ENCODE assay signal across 16 cellular contexts in genomic region chr4:138248058-138248457, GRCh38.
"Had no signal": no experiment of that assay in that cellular context is flagged by ENCODE, and none has a peak within 500 bp of the region (broad histone marks: within the 10 kb centered on the region; RNA-seq: fewer than 3 reads in every experiment).

No MANE protein-coding gene starts in this region.

- H3K36me3 ChIP-seq: colonic mucosa, heart left ventricle, left ventricle myocardium inferior, right atrium auricular region, tibial nerve had no signal

- H3K4me1 ChIP-seq: colonic mucosa, heart left ventricle, left ventricle myocardium inferior, right atrium auricular region, tibial nerve had no signal

- H3K4me3 Mint-ChIP-seq: activated B cell treated with CpG ODN at 0.5 μM for 24 hours; activated CD4-positive, alpha-beta T cell treated with anti-CD3 and anti-CD28 coated beads, Interleukin-2, amount 10 ng/mL, durations not matched to agents 7 days and 5 days; activated naive CD4-positive, alpha-beta T cell treated with anti-CD3 and anti-CD28 coated beads for 36 hours; activated T-helper 17 cell treated with anti-CD3 and anti-CD28 coated beads, Interleukin-2, amount 50 U/mL, for 72 hours; neural crest cell; stimulated activated memory B cell treated with anti-CD40 and anti-IgM and Interleukin-4, amounts not matched to agents 10 μg/mL and 1 μg/mL and 100 μg/mL, for 72 hours; T-helper 17 cell had no signal

- ATAC-seq: activated T-helper 17 cell treated with anti-CD3 and anti-CD28 coated beads, Interleukin-2, amount 50 U/mL, for 72 hours; heart left ventricle; stimulated activated memory B cell treated with anti-CD40 and anti-IgM and Interleukin-4, amounts not matched to agents 10 μg/mL and 1 μg/mL and 100 μg/mL, for 72 hours; T-helper 17 cell had no signal

- H3K27me3 ChIP-seq: colonic mucosa, heart left ventricle, right atrium auricular region, tibial nerve had no signal

- H3K27ac ChIP-seq: colonic mucosa, heart left ventricle, left ventricle myocardium inferior, right atrium auricular region, tibial nerve had no signal

- H3K4me3 ChIP-seq: colonic mucosa, heart left ventricle, left ventricle myocardium inferior, right atrium auricular region, tibial nerve had no signal

- H3K36me3 Mint-ChIP-seq: stimulated activated memory B cell treated with anti-CD40 and anti-IgM and Interleukin-4, amounts not matched to agents 10 μg/mL and 1 μg/mL and 100 μg/mL, for 72 hours had no signal

- H3K4me1 Mint-ChIP-seq: activated B cell treated with CpG ODN at 0.5 μM for 24 hours; activated T-helper 17 cell treated with anti-CD3 and anti-CD28 coated beads, Interleukin-2, amount 50 U/mL, for 72 hours; stimulated activated memory B cell treated with anti-CD40 and anti-IgM and Interleukin-4, amounts not matched to agents 10 μg/mL and 1 μg/mL and 100 μg/mL, for 72 hours; T-helper 17 cell had no signal

- H3K9me3 ChIP-seq: colonic mucosa, heart left ventricle, left ventricle myocardium inferior, right atrium auricular region, tibial nerve had no signal

- H3K9me3 Mint-ChIP-seq: activated B cell treated with CpG ODN at 0.5 μM for 24 hours; activated CD4-positive, alpha-beta T cell treated with anti-CD3 and anti-CD28 coated beads, Interleukin-2, amount 10 ng/mL, durations not matched to agents 7 days and 5 days; activated naive CD4-positive, alpha-beta T cell treated with anti-CD3 and anti-CD28 coated beads for 36 hours; activated T-helper 17 cell treated with anti-CD3 and anti-CD28 coated beads, Interleukin-2, amount 50 U/mL, for 72 hours; neural crest cell; stimulated activated memory B cell treated with anti-CD40 and anti-IgM and Interleukin-4, amounts not matched to agents 10 μg/mL and 1 μg/mL and 100 μg/mL, for 72 hours had no signal

- DNase-seq: activated B cell treated with CpG ODN at 0.5 μM for 24 hours; activated CD4-positive, alpha-beta T cell treated with anti-CD3 and anti-CD28 coated beads, Interleukin-2, amount 10 ng/mL, durations not matched to agents 7 days and 5 days; activated naive CD4-positive, alpha-beta T cell treated with anti-CD3 and anti-CD28 coated beads for 36 hours; activated T-cell treated with anti-CD3 and anti-CD28 coated beads for 4 hours; colonic mucosa; effector CD4-positive, alpha-beta T cell; heart left ventricle; islet precursor cell; left ventricle myocardium inferior; small intestine; T-helper 17 cell had no signal

- H3K27me3 Mint-ChIP-seq: activated B cell treated with CpG ODN at 0.5 μM for 24 hours; activated T-helper 17 cell treated with anti-CD3 and anti-CD28 coated beads, Interleukin-2, amount 50 U/mL, for 72 hours; stimulated activated memory B cell treated with anti-CD40 and anti-IgM and Interleukin-4, amounts not matched to agents 10 μg/mL and 1 μg/mL and 100 μg/mL, for 72 hours; T-helper 17 cell had no signal

- H3K27ac Mint-ChIP-seq: activated B cell treated with CpG ODN at 0.5 μM for 24 hours; activated CD4-positive, alpha-beta T cell treated with anti-CD3 and anti-CD28 coated beads, Interleukin-2, amount 10 ng/mL, durations not matched to agents 7 days and 5 days; activated naive CD4-positive, alpha-beta T cell treated with anti-CD3 and anti-CD28 coated beads for 36 hours; activated T-helper 17 cell treated with anti-CD3 and anti-CD28 coated beads, Interleukin-2, amount 50 U/mL, for 72 hours; stimulated activated memory B cell treated with anti-CD40 and anti-IgM and Interleukin-4, amounts not matched to agents 10 μg/mL and 1 μg/mL and 100 μg/mL, for 72 hours; T-helper 17 cell had no signal
